In the genomic region with DNA sequence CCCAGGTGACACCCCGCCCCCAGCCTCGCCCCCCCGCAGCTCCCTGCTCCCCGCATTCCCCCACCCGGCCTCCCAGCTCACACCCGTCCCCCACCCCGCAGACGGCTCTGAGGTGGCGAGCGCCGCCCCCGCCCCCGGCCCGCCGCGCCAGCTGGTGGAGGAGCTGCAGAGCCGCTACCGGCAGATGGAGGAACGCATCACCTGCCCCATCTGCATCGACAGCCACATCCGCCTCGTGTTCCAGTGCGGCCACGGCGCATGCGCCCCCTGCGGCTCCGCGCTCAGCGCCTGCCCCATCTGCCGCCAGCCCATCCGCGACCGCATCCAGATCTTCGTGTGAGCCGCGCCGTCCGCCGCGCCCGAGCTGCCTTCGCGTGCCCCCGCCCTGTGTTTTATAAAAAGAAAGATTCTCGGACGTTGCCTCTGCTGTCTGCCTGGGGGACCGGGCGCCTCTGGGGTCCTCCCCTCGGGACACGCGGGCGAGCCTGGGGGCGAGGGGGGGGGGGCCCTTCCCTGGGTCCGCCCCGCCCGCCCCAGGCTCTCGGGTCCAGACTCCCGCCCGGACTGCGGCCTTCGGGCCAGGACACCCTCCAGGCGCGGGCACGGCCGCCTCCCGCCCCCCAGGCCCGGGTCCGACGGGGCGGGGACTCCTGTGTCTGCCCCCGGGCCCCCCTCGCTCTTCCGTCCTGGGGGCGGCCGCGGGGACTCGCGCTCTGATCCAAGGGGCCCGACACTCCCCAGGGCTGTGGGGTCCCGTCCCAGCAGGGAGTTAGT, we compare ENCODE assay signal across 8 cellular contexts. TPM values are rescaled to one million over a fixed set of nuclear protein-coding genes. Genes with fewer than 3 reads are reported as not detected.
A peak's percentile ranks its signal among the peaks of the same experiment; 100 is the strongest.
DNase-seq lines count a peak whose midpoint lies in the region; ATAC-seq and TF ChIP-seq lines count a peak whose summit lies in the region.

No MANE protein-coding gene starts in this region.

- peak overlapping the region; percentile 90 for H3K27ac Mint-ChIP-seq in activated CD8-positive, alpha-beta memory T cell treated with anti-CD3 and anti-CD28 coated beads, Interleukin-2, amount 10 ng/mL, durations not matched to agents 7 days and 5 days

- H3K4me2 ChIP-seq in BLaER1 = peak overlapping the region; percentile 98

- no peak for TF ChIP-seq CTCF in epithelial cell of esophagus (IDR thresholded peaks at IDR 0.05; ENCODE audit: insufficient read depth, low read depth, low read length, missing control alignments)
- TF ChIP-seq CTCF in omental fat pad (IDR thresholded peaks at IDR 0.05) = no peak

- peak overlapping the region; percentile 58 for H3K4me3 Mint-ChIP-seq in activated CD8-positive, alpha-beta memory T cell treated with anti-CD3 and anti-CD28 coated beads, Interleukin-2, amount 10 ng/mL, durations not matched to agents 7 days and 5 days

- H3K4me3 ChIP-seq in BLaER1 = peak overlapping the region; percentile 66
- no peak overlapping the region for H3K4me3 ChIP-seq in epithelial cell of esophagus (ENCODE audit: low read length)
- H3K4me3 ChIP-seq in thymus (ENCODE audit: low read length) = peak overlapping the region; percentile 65

- peaks cover 2% of the 10 kb centered on the region for H3K36me3 Mint-ChIP-seq in activated CD8-positive, alpha-beta memory T cell treated with anti-CD3 and anti-CD28 coated beads, Interleukin-2, amount 10 ng/mL, durations not matched to agents 7 days and 5 days

- H3K4me1 Mint-ChIP-seq in activated CD8-positive, alpha-beta memory T cell treated with anti-CD3 and anti-CD28 coated beads, Interleukin-2, amount 10 ng/mL, durations not matched to agents 7 days and 5 days = peaks cover 4% of the 10 kb centered on the region

- DNase-seq in NCI-H187 (lab: John Stamatoyannopoulos, UW) (peak; percentile 33 to 64), epithelial cell of esophagus (ENCODE audit: low read depth) (peak; percentile 80), omental fat pad (ENCODE audit: low spot score) (no peak), hepatic stellate cell (ENCODE audit: low spot score) (no peak)
- peak; percentile 96 for DNase-seq in activated CD8-positive, alpha-beta memory T cell treated with anti-CD3 and anti-CD28 coated beads, Interleukin-2, amount 10 ng/mL, durations not matched to agents 7 days and 5 days

- peak overlapping the region; percentile 79 for H3K9ac ChIP-seq in BLaER1

- H4K20me1 ChIP-seq in BLaER1 = peaks cover 7% of the 10 kb centered on the region

- ATAC-seq in GM21576 (IDR thresholded peaks at IDR 0.05; ENCODE audit: unreplicated experiment) (peak; percentile 47), omental fat pad (ENCODE audit: low FRiP score) (peak; percentile 41)
- ATAC-seq in activated CD8-positive, alpha-beta memory T cell treated with anti-CD3 and anti-CD28 coated beads, Interleukin-2, amount 10 ng/mL, durations not matched to agents 7 days and 5 days = peak; percentile 82

- H3K27ac ChIP-seq in BLaER1 (peak overlapping the region; percentile 83), thymus (ENCODE audit: low read depth) (peak overlapping the region; percentile 96)

- 2% methylated on average over 80 of the region's 81 CpGs for WGBS in thymus

- H3K27me3 Mint-ChIP-seq in activated CD8-positive, alpha-beta memory T cell treated with anti-CD3 and anti-CD28 coated beads, Interleukin-2, amount 10 ng/mL, durations not matched to agents 7 days and 5 days = peaks cover 5% of the 10 kb centered on the region

- H3K36me3 ChIP-seq in BLaER1 = peaks cover 4% of the 10 kb centered on the region; the same call in 1 of the 2 replicates
- H3K36me3 ChIP-seq in thymus (ENCODE audit: control insufficient read depth, insufficient read depth) = peaks cover 16% of the 10 kb centered on the region

- CTCF ChIA-PET in activated CD8-positive, alpha-beta memory T cell treated with anti-CD3 and anti-CD28 coated beads, Interleukin-2, amount 10 ng/mL, durations not matched to agents 7 days and 5 days (lab: Charles Lee) = interaction anchor here (1.5 to 4.0 kb wide), 4 partner anchors 15 to 276 kb away, joined by 4 to 30 read pairs (median 6); a partner anchor contains a TSS

- peaks cover 37% of the 10 kb centered on the region for H3K4me1 ChIP-seq in BLaER1
- peaks cover 12% of the 10 kb centered on the region for H3K4me1 ChIP-seq in thymus (ENCODE audit: control insufficient read depth, insufficient read depth, low read length)

- H3K9me3 Mint-ChIP-seq in activated CD8-positive, alpha-beta memory T cell treated with anti-CD3 and anti-CD28 coated beads, Interleukin-2, amount 10 ng/mL, durations not matched to agents 7 days and 5 days (ENCODE audit: low read depth) = no peaks in the 10 kb centered on the region

- no peaks in the 10 kb centered on the region for H3K9me3 ChIP-seq in BLaER1
- H3K9me3 ChIP-seq in thymus (ENCODE audit: control insufficient read depth) = no peaks in the 10 kb centered on the region

- H3K27me3 ChIP-seq in BLaER1 = peaks cover 20% of the 10 kb centered on the region
- peaks cover 16% of the 10 kb centered on the region for H3K27me3 ChIP-seq in thymus (ENCODE audit: control insufficient read depth, insufficient read depth)

RNA-seq across cellular contexts. Expression of a gene that starts 1.6 kb away (rescaled TPM):
- 1 to 10 TPM in 1 of 2 experiments, under 1 TPM in 1; 0.79 to 1.2 TPM for total RNA-seq in activated CD8-positive, alpha-beta memory T cell treated with anti-CD3 and anti-CD28 coated beads, Interleukin-2, amount 10 ng/mL, durations not matched to agents 7 days and 5 days
- 10 to 100 TPM in 3 of 4 donors, 1 to 10 TPM in 1; 9.8 to 61.7 (median 18.5) TPM for total RNA-seq in omental fat pad
- 2.7 TPM for polyA plus RNA-seq in thymus

RNA-seq across cellular contexts. Expression of a gene that starts 15.1 kb away (rescaled TPM):
- 10 to 100 TPM; 40.0 to 48.3 TPM for total RNA-seq in activated CD8-positive, alpha-beta memory T cell treated with anti-CD3 and anti-CD28 coated beads, Interleukin-2, amount 10 ng/mL, durations not matched to agents 7 days and 5 days
- 10 to 100 TPM; 33.7 to 52.2 (median 40.2) TPM for total RNA-seq in omental fat pad
- polyA plus RNA-seq in thymus = 160 TPM

RNA-seq across cellular contexts. Expression of a gene that starts 28.4 kb away (rescaled TPM):
- 10 to 100 TPM; 40.5 to 45.9 TPM for total RNA-seq in activated CD8-positive, alpha-beta memory T cell treated with anti-CD3 and anti-CD28 coated beads, Interleukin-2, amount 10 ng/mL, durations not matched to agents 7 days and 5 days
- total RNA-seq in omental fat pad = 10 to 100 TPM; 16.3 to 25.3 (median 19.2) TPM
- 35.6 TPM for polyA plus RNA-seq in thymus

RNA-seq across cellular contexts. Expression of a gene that starts 30.4 kb away (rescaled TPM):
- total RNA-seq in activated CD8-positive, alpha-beta memory T cell treated with anti-CD3 and anti-CD28 coated beads, Interleukin-2, amount 10 ng/mL, durations not matched to agents 7 days and 5 days = 1 to 10 TPM; 3.1 to 4.4 TPM
- total RNA-seq in omental fat pad = 1 to 10 TPM in 3 of 4 donors, not detected in 1; 1.9 to 2.6 (median 2.2) TPM
- 0.80 TPM for polyA plus RNA-seq in thymus

RNA-seq across cellular contexts. Expression of a gene that starts 55.7 kb away (rescaled TPM):
- 100 to 1,000 TPM; 114 to 132 TPM for total RNA-seq in activated CD8-positive, alpha-beta memory T cell treated with anti-CD3 and anti-CD28 coated beads, Interleukin-2, amount 10 ng/mL, durations not matched to agents 7 days and 5 days
- total RNA-seq in omental fat pad = 100 to 1,000 TPM in 3 of 4 donors, 10 to 100 TPM in 1; 95.7 to 130 (median 107) TPM
- polyA plus RNA-seq in thymus = 109 TPM

Comparison
In these comparisons a context has a peak if more than half of its experiments do, and no peak if none do; other contexts are left out.
1. DNase-seq: peak in NCI-H187 (2 of 2), activated CD8-positive, alpha-beta memory T cell treated with anti-CD3 and anti-CD28 coated beads, Interleukin-2, amount 10 ng/mL, durations not matched to agents 7 days and 5 days (single experiment) and epithelial cell of esophagus (single experiment); none in omental fat pad (single experiment) and hepatic stellate cell (single experiment).
2. RNA of a gene that starts 1.6 kb away (total RNA-seq): 9.8 to 61.7 TPM in omental fat pad; 0.79 to 1.2 TPM in activated CD8-positive, alpha-beta memory T cell treated with anti-CD3 and anti-CD28 coated beads, Interleukin-2, amount 10 ng/mL, durations not matched to agents 7 days and 5 days; every median in the first group is over 4 times any median in the second.
3. Peak in every context shown above with its lines, with median percentiles within 50 percentile points of each other: ATAC-seq.